ENCODE assay signal across 20 cellular contexts in the genomic region with DNA sequence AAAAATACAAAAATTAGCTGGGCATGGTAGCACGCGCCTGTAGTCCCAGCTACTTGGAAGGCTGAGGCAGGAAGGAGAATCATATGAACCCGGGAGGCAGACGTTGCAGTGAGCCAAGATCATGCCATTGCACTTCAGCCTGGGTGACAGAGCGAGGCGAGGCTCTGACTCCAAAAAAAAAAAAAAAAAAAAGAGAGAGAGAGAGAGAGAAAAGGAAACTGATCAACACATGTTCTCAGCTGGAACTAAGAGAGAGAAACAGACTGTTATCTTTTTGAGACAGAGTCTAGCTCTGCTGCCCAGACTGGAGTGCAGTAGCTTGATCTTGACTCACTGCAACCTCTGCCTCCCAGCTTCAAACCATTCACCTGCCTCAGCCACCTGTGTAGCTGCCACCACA.
DNase-seq lines count a peak whose midpoint lies in the region; ATAC-seq, FAIRE-seq and TF ChIP-seq lines count a peak whose summit lies in the region.
"Had no signal": no experiment of that assay in that cellular context is flagged by ENCODE, and none has a peak within 500 bp of the region (broad histone marks: within the 10 kb centered on the region; RNA-seq: fewer than 3 reads in every experiment).

No MANE protein-coding gene starts in this region.

- ATAC-seq in K562, result peak; percentile 27; the same call in 2 of the 3 replicates
- ATAC-seq: left colon, SK-N-SH treated with all-trans-retinoic acid at 6 μM for 48 hours had no signal

- no peak for DNase-seq in CD14-positive monocyte (ENCODE audit: low spot score)
- DNase-seq in Caki2 (ENCODE audit: low read depth), result peak; percentile 56
- peak in 1 of 4 experiments; percentile 22 for DNase-seq in K562 (ENCODE audit: extremely low read depth in 1 of 4, low spot score in 3 of 4)
- DNase-seq in mesothelial cell of epicardium (ENCODE audit: low spot score in 2 of 2, unreplicated experiment in 2 of 2), result no peak
- DNase-seq in NCI-H510A treated with DMSO at 0.1 percent for 48 hours (lab: John Stamatoyannopoulos, UW), result no peak
- DNase-seq in SJCRH30, result no peak
- no peak for DNase-seq in activated effector memory CD4-positive, alpha-beta T cell treated with Interleukin-2 at 50 U/mL for 16 hours
- DNase-seq: activated CD4-positive, alpha-beta memory T cell treated with anti-CD3 and anti-CD28 coated beads, Interleukin-2, amount 10 ng/mL, durations not matched to agents 7 days and 5 days; activated naive CD4-positive, alpha-beta T cell treated with anti-CD3 and anti-CD28 coated beads, Interleukin-2, amount 10 ng/mL, durations not matched to agents 7 days and 5 days; CD8-positive, alpha-beta memory T cell; DMS79; effector CD8-positive, alpha-beta T cell; KG1; left colon; NCI-H146; NCI-H2171 treated with DMSO at 0.1 percent for 48 hours; NCI-H69; RPMI8226 had no signal

- no peak for TF ChIP-seq POLR2A in K562 (conservative IDR thresholded peaks at IDR 0.05)

- no TSS peak for BruUV-seq in K562 (replicated peaks; lab: Mats Ljungman, UMichigan)

- H3K4me3 ChIP-seq in K562, result no peak overlapping the region
- no peak overlapping the region for H3K4me3 ChIP-seq in SJCRH30
- H3K4me3 ChIP-seq: vagina had no signal

- H3K9me3 ChIP-seq in K562 (replicated peaks; ENCODE audit: control insufficient read depth, insufficient read depth, low read depth, low read length) (no peaks in the 10 kb centered on the region), SJCRH30 (replicated peaks) (no peaks in the 10 kb centered on the region)
- H3K9me3 ChIP-seq: vagina had no signal

- H3K9me3 Mint-ChIP-seq in CD14-positive monocyte, result no peaks in the 10 kb centered on the region
- H3K9me3 Mint-ChIP-seq in mesothelial cell of epicardium, result peaks cover under 1% of the 10 kb centered on the region
- H3K9me3 Mint-ChIP-seq: activated CD4-positive, alpha-beta memory T cell treated with anti-CD3 and anti-CD28 coated beads, Interleukin-2, amount 10 ng/mL, durations not matched to agents 7 days and 5 days; activated naive CD4-positive, alpha-beta T cell treated with anti-CD3 and anti-CD28 coated beads, Interleukin-2, amount 10 ng/mL, durations not matched to agents 7 days and 5 days; CD8-positive, alpha-beta memory T cell had no signal

- H3K9ac ChIP-seq in K562 (ENCODE audit: insufficient read depth in 1 of 2, low read depth in 2 of 2, low read length in 2 of 2), result no peak overlapping the region

- H3K9me1 ChIP-seq in K562 (ENCODE audit: control insufficient read depth, insufficient read depth, low read length), result no peaks in the 10 kb centered on the region

- H3K27me3 Mint-ChIP-seq in CD14-positive monocyte (ENCODE audit: low read depth in 3 of 3) (no peaks in the 10 kb centered on the region), mesothelial cell of epicardium (ENCODE audit: low read depth) (no peaks in the 10 kb centered on the region)
- H3K27me3 Mint-ChIP-seq: activated CD4-positive, alpha-beta memory T cell treated with anti-CD3 and anti-CD28 coated beads, Interleukin-2, amount 10 ng/mL, durations not matched to agents 7 days and 5 days; activated naive CD4-positive, alpha-beta T cell treated with anti-CD3 and anti-CD28 coated beads, Interleukin-2, amount 10 ng/mL, durations not matched to agents 7 days and 5 days; CD8-positive, alpha-beta memory T cell had no signal

- TF ChIP-seq RAD21 in K562 (CRISPR knock-in tag; conservative IDR thresholded peaks at IDR 0.05 in 1 of 2, IDR thresholded peaks at IDR 0.05 in 1 of 2), result no peak

- H3K27ac Mint-ChIP-seq in CD14-positive monocyte (peak overlapping the region in 4 of 7 donors; percentile 50 to 68 (median 60)), mesothelial cell of epicardium (peak overlapping the region; percentile 69)
- H3K27ac Mint-ChIP-seq: activated CD4-positive, alpha-beta memory T cell treated with anti-CD3 and anti-CD28 coated beads, Interleukin-2, amount 10 ng/mL, durations not matched to agents 7 days and 5 days; activated naive CD4-positive, alpha-beta T cell treated with anti-CD3 and anti-CD28 coated beads, Interleukin-2, amount 10 ng/mL, durations not matched to agents 7 days and 5 days had no signal

- H3K4me1 Mint-ChIP-seq in CD14-positive monocyte, result peaks cover 3% of the 10 kb centered on the region
- H3K4me1 Mint-ChIP-seq in mesothelial cell of epicardium, result peaks cover 36% of the 10 kb centered on the region

- H3K36me3 Mint-ChIP-seq in CD14-positive monocyte (peaks cover 45 to 65% of the 10 kb centered on the region in 2 donors), mesothelial cell of epicardium (peaks cover 11% of the 10 kb centered on the region)

- H3K79me2 ChIP-seq in K562 (ENCODE audit: control insufficient read depth, insufficient read depth, low read length), result peaks cover 26% of the 10 kb centered on the region

- in situ Hi-C loops in Caki2 (cut with HindIII; ENCODE audit: low pct_unique_long_range_greater_than_20kb, low sequenced_read_pairs), result no loop called here
- in situ Hi-C loops in K562 (cut with MboI), result no loop called here

- H3K27ac ChIP-seq in K562 (ENCODE audit: extremely low read depth, low read depth, low read length), result no peak overlapping the region
- no peak overlapping the region for H3K27ac ChIP-seq in SJCRH30
- H3K27ac ChIP-seq: vagina had no signal

- no peaks in the 10 kb centered on the region for H4K20me1 ChIP-seq in K562 (replicated peaks; ENCODE audit: control insufficient read depth, insufficient read depth, low read length)

- peaks cover 54% of the 10 kb centered on the region for H3K36me3 ChIP-seq in K562 (ENCODE audit: control insufficient read depth, insufficient read depth, low read length)
- peaks cover 31% of the 10 kb centered on the region for H3K36me3 ChIP-seq in SJCRH30

- POLR2A ChIA-PET in K562 (lab: Yijun Ruan, JAX), result interaction anchor here (1.2 to 2.6 kb wide), 3 partner anchors 9 to 21 kb away, joined by 4 to 12 read pairs (median 4); no protein-coding TSS in a partner anchor

- no peak for FAIRE-seq in K562 (lab: Jason Lieb, UNC)

- TF ChIP-seq CTCF in CD14-positive monocyte (IDR thresholded peaks at IDR 0.05) (no peak), K562 (IDR thresholded peaks at IDR 0.05 in 2 of 3, conservative IDR thresholded peaks at IDR 0.05 in 1 of 3; ENCODE audit: insufficient read depth in 2 of 3, low read depth in 1 of 3, low read length in 3 of 3) (no peak), mesothelial cell of epicardium (IDR thresholded peaks at IDR 0.05; ENCODE audit: unreplicated experiment) (no peak)

- peaks cover 0 to 5% of the 10 kb centered on the region in 2 experiments; a peak in 2 of 5 replicates for H3K4me1 ChIP-seq in K562 (replicated peaks in 1 of 2; ENCODE audit: control insufficient read depth in 2 of 2, insufficient read depth in 2 of 2, low read length in 2 of 2)
- H3K4me1 ChIP-seq in SJCRH30, result peaks cover 9% of the 10 kb centered on the region

- no peak overlapping the region for H2AFZ ChIP-seq in K562 (ENCODE audit: low read depth, low read length)

- CTCF ChIA-PET in K562 (lab: Yijun Ruan, JAX; ENCODE audit: low intra/inter-chr PET ratio), result interaction anchor here (0.7 kb wide), 1 partner anchor 71 kb away, joined by 3 read pairs; no protein-coding TSS in a partner anchor

- 94% methylated on average over 4 of the region's 6 CpGs for WGBS in K562 (ENCODE audit: insufficient coverage, low coverage, missing lambda C conversion rate)

- no peak for TF ChIP-seq EP300 in K562 (IDR thresholded peaks at IDR 0.05; ENCODE audit: low read length)

- intact Hi-C loops in CD14-positive monocyte (cut with micrococcal nuclease) (loop anchor here in 1 of 2 donors (10.0 kb wide), 1 partner anchor 135 kb away; a partner anchor contains a TSS), K562 (cut with micrococcal nuclease) (no loop called here)

- H3K4me2 ChIP-seq in K562 (ENCODE audit: insufficient read depth, low read length), result no peak overlapping the region

- H3K27me3 ChIP-seq in K562 (ENCODE audit: control insufficient read depth in 2 of 2, insufficient read depth in 2 of 2, low read length in 2 of 2), result no peaks in the 10 kb centered on the region
- no peaks in the 10 kb centered on the region for H3K27me3 ChIP-seq in SJCRH30
- H3K27me3 ChIP-seq: vagina had no signal

- H3K4me3 Mint-ChIP-seq in CD14-positive monocyte (no peak overlapping the region), mesothelial cell of epicardium (no peak overlapping the region)
- H3K4me3 Mint-ChIP-seq: activated CD4-positive, alpha-beta memory T cell treated with anti-CD3 and anti-CD28 coated beads, Interleukin-2, amount 10 ng/mL, durations not matched to agents 7 days and 5 days; activated naive CD4-positive, alpha-beta T cell treated with anti-CD3 and anti-CD28 coated beads, Interleukin-2, amount 10 ng/mL, durations not matched to agents 7 days and 5 days had no signal

TF ChIP-seq in K562, 482 proteins besides CTCF, POLR2A, EP300 and RAD21 (continues in another document):
- 0 out of 2 replicates have a peak, but pooled peaks have one; percentile 20 for TF ChIP-seq ARID1B (IDR thresholded peaks at IDR 0.05)
